Comparison of ENCODE assay signal across 8 cellular contexts in the genomic region with DNA sequence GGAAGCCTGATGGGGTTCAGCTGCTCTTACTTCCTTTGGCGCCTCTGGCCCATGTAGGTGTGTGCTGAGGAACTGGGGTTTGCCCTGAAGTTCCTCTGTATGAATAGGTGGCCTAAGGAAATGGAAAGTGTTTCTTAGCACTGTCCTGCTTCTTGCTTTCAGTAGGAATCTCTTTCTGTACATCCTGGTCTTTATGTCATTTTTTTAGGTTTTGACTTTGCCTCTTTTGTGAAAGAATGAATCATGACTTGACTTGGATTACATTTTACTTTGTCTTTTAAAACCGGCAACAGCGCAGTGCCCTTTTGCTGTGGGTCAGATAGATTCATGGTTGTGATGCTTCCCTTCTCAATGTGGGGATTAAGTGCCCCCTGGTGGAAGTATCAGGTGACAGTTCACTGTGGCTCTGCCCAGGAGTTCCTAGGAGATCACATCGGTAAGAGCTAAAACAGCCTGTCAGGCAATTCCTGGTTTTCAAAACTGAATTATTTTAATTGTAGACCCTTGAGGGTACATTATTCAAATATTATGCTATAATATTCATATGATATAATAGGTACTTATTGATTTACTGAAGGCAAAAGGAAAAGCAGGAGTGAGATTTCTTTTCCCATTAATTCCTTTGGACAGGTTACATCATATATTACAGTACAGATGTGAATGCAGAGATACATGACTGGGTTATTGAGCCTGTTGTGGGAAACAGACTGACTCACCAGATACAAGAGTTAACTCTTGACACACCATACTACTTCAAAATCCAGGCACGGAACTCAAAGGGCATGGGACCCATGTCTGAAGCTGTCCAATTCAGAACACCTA.
DNase-seq lines count a peak whose midpoint lies in the region; ATAC-seq and TF ChIP-seq lines count a peak whose summit lies in the region.

No MANE protein-coding gene starts in this region.

- H3F3A ChIP-seq in Loucy (ENCODE audit: low read depth) (no peaks in the 10 kb centered on the region), SK-N-SH (replicated peaks; ENCODE audit: insufficient read depth) (peaks cover 5% of the 10 kb centered on the region)

- H3K27ac ChIP-seq in SK-N-SH (ENCODE audit: low read depth in 2 of 2, low read length in 1 of 2) (no peak overlapping the region), ascending aorta (no peak overlapping the region), gastrocnemius medialis (no peak overlapping the region)

- H2AFZ ChIP-seq in Loucy (ENCODE audit: low read length): peak overlapping the region; percentile 67
- peak overlapping the region; percentile 35; the same call in 1 of the 2 replicates for H2AFZ ChIP-seq in SK-N-SH (ENCODE audit: low read depth)

- no peak for TF ChIP-seq EP300 in SK-N-SH (IDR thresholded peaks at IDR 0.05; ENCODE audit: borderline replicate concordance in 1 of 2, low read depth in 1 of 2, low read length in 1 of 2)

- peak; percentile 85 for TF ChIP-seq RAD21 in SK-N-SH (IDR thresholded peaks at IDR 0.05; ENCODE audit: low read length)

- H3K27me3 ChIP-seq in Loucy (ENCODE audit: insufficient read depth, low read length, poor library complexity, severe bottlenecking): no peaks in the 10 kb centered on the region
- no peaks in the 10 kb centered on the region for H3K27me3 ChIP-seq in SK-N-SH (ENCODE audit: insufficient read depth)
- no peaks in the 10 kb centered on the region for H3K27me3 ChIP-seq in ascending aorta
- H3K27me3 ChIP-seq in gastrocnemius medialis: no peaks in the 10 kb centered on the region

- H3K9ac ChIP-seq in Loucy (ENCODE audit: low read depth, low read length, poor library complexity, severe bottlenecking) (no peak overlapping the region), SK-N-SH (no peak overlapping the region)

- H3K36me3 ChIP-seq in Loucy (ENCODE audit: insufficient read depth, low read length) (no peaks in the 10 kb centered on the region), SK-N-SH (replicated peaks in 1 of 2; ENCODE audit: control insufficient read depth in 1 of 2, insufficient read depth in 2 of 2, low read length in 1 of 2) (peaks cover 5 to 13% of the 10 kb centered on the region in 2 experiments), ascending aorta (peaks cover 17 to 20% of the 10 kb centered on the region in 2 donors), gastrocnemius medialis (peaks cover 0 to 10% of the 10 kb centered on the region in 2 donors)

- ATAC-seq in gastrocnemius medialis (peak; percentile 69 to 88), HG02840 (IDR thresholded peaks at IDR 0.05; ENCODE audit: low FRiP score, unreplicated experiment) (no peak)

- WGBS in SK-N-SH (ENCODE audit: low lambda C conversion rate): 39% methylated on average over 5 of the region's 5 CpGs

- CTCF ChIA-PET in SK-N-SH (lab: Yijun Ruan, JAX): interaction anchor here (0.6 to 10.5 kb wide), 48 partner anchors 9 to 673 kb away, joined by 3 to 124 read pairs (median 4); no protein-coding TSS in a partner anchor

- POLR2A ChIA-PET in SK-N-SH (lab: Yijun Ruan, JAX): no interaction called here

- no peaks in the 10 kb centered on the region for H3K9me2 ChIP-seq in Loucy (replicated peaks; ENCODE audit: low read depth, low read length)
- H3K9me2 ChIP-seq in SK-N-SH: no peaks in the 10 kb centered on the region

- peak; percentile 83 for TF ChIP-seq CTCF in Loucy (conservative IDR thresholded peaks at IDR 0.05; ENCODE audit: low read length)
- TF ChIP-seq CTCF in SK-N-SH (IDR thresholded peaks at IDR 0.05): peak; percentile 87
- TF ChIP-seq CTCF in ascending aorta (IDR thresholded peaks at IDR 0.05): peak; percentile 45 to 80 (median 72)
- TF ChIP-seq CTCF in gastrocnemius medialis (IDR thresholded peaks at IDR 0.05 in 4 of 5, conservative IDR thresholded peaks at IDR 0.05 in 1 of 5): peak; percentile 46 to 80 (median 57)

- no peaks in the 10 kb centered on the region for H4K20me1 ChIP-seq in Loucy (ENCODE audit: insufficient read depth, low read length, poor library complexity, severe bottlenecking)
- no peaks in the 10 kb centered on the region for H4K20me1 ChIP-seq in SK-N-SH (ENCODE audit: insufficient read depth)

- DNase-seq in NCI-H510A treated with DMSO at 0.1 percent for 48 hours (lab: John Stamatoyannopoulos, UW): peak; percentile 49
- DNase-seq in NCI-H510A (lab: John Stamatoyannopoulos, UW): no peak
- peak; percentile 71 for DNase-seq in SK-N-SH
- DNase-seq in ascending aorta (ENCODE audit: low spot score in 2 of 2): peak in 1 of 2 donors; percentile 71
- peak; percentile 9 to 57 for DNase-seq in hippocampal formation (lab: John Stamatoyannopoulos, UW)
- DNase-seq in gastrocnemius medialis: peak; percentile 5 to 48

- in situ Hi-C loops in gastrocnemius medialis (cut with MboI; ENCODE audit: low sequenced_read_pairs in 4 of 4): no loop called here

- no peaks in the 10 kb centered on the region for H3K79me2 ChIP-seq in Loucy (ENCODE audit: insufficient read depth, low read length)
- H3K79me2 ChIP-seq in SK-N-SH (ENCODE audit: insufficient read depth): no peaks in the 10 kb centered on the region

- H3K4me3 ChIP-seq in Loucy (ENCODE audit: low read length, poor library complexity, severe bottlenecking) (peak overlapping the region; percentile 24), SK-N-SH (ENCODE audit: low read depth in 2 of 2, low read length in 1 of 2) (peak overlapping the region in 1 of 2 experiments; percentile 7; a peak in 1 of 4 replicates), ascending aorta (no peak overlapping the region), gastrocnemius medialis (no peak overlapping the region)

- intact Hi-C loops in ascending aorta (cut with DNase I): loop anchor here (5.0 kb wide), 2 partner anchors 491 to 551 kb away; partner anchors contain the start of gene ADPGK
- intact Hi-C loops in gastrocnemius medialis (cut with DNase I; ENCODE audit: low total_unique reads): loop anchor here (5.0 kb wide), 2 partner anchors 476 to 491 kb away; partner anchors contain the start of gene ADPGK

- peak overlapping the region; percentile 26 for H3K4me2 ChIP-seq in Loucy (ENCODE audit: low read depth, low read length, poor library complexity, severe bottlenecking)
- no peak overlapping the region for H3K4me2 ChIP-seq in SK-N-SH

- no peaks in the 10 kb centered on the region for H3K9me3 ChIP-seq in Loucy (ENCODE audit: insufficient read depth, low read depth, low read length)
- no peaks in the 10 kb centered on the region for H3K9me3 ChIP-seq in SK-N-SH
- H3K9me3 ChIP-seq in ascending aorta: no peaks in the 10 kb centered on the region
- H3K9me3 ChIP-seq in gastrocnemius medialis: no peaks in the 10 kb centered on the region

- H3K4me1 ChIP-seq in Loucy (ENCODE audit: insufficient read depth, low read length, poor library complexity, severe bottlenecking) (peaks cover 4% of the 10 kb centered on the region), SK-N-SH (ENCODE audit: control insufficient read depth in 1 of 2, insufficient read depth in 2 of 2, low read depth in 1 of 2, low read length in 1 of 2) (no peaks in the 10 kb centered on the region; a peak in 1 of 4 replicates), ascending aorta (peaks cover 0 to 3% of the 10 kb centered on the region in 2 donors), gastrocnemius medialis (peaks cover 0 to 1% of the 10 kb centered on the region in 2 donors)

- TF ChIP-seq POLR2A in gastrocnemius medialis (IDR thresholded peaks at IDR 0.05): no peak

TF ChIP-seq in SK-N-SH, 30 proteins besides CTCF, POLR2A, EP300 and RAD21:
- TF ChIP-seq TAF1 (IDR thresholded peaks at IDR 0.05; ENCODE audit: borderline replicate concordance, low read depth, low read length) (no peak), SMC3 (IDR thresholded peaks at IDR 0.05; ENCODE audit: low read depth, low read length) (peak; percentile 73), FOXM1 (IDR thresholded peaks at IDR 0.05; ENCODE audit: low read depth) (no peak), POLR2AphosphoS5 (IDR thresholded peaks at IDR 0.05; ENCODE audit: low read depth, low read length) (no peak), SIN3A (IDR thresholded peaks at IDR 0.05; ENCODE audit: borderline replicate concordance, low read depth, low read length) (no peak), CHD2 (IDR thresholded peaks at IDR 0.05; ENCODE audit: low read length, partially characterized antibody) (no peak), FOSL2 (IDR thresholded peaks at IDR 0.05; ENCODE audit: borderline replicate concordance, low read depth) (no peak)
